ENCODE assay signal across 27 cellular contexts in the genomic region with DNA sequence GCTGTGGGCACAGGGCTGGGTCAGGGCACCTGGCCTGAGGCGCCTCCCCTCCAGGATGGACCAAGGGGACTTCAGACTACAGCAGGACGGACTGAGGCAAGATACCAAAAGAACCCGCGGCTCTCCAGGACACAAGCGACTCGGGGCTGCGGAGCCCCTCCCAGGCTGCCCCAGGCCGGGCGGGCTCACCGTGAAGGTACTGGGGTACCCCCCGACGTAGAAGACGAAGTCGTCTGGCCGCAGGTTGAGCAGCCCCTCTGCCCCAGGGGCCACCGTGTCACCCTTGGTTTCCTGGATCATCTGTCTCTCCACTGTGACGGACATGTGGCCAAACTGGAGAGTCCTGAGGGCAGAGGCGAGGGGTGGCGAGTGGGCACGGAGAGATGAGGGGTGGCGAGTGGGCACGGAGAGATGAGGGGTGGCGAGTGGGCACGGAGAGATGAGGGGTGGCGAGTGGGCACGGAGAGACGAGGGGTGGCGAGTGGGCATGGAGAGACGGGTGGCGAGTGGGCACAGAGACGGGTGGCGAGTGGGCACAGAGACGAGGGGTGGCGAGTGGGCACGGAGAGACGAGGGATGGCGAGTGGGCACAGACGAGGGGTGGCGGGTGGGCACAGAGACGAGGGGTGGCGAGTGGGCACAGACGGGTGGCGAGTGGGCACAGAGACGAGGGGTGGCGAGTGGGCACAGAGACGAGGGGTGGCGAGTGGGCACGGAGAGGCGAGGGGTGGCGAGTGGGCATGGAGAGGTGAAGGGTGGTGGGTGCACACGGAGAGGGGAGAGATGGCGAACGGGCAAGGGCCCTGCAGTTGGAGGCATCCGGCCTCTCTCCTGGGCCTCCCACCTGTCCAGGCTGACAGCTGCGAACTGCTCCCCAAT.
"Had no signal": no experiment of that assay in that cellular context is flagged by ENCODE, and none has a peak within 500 bp of the region (broad histone marks: within the 10 kb centered on the region; RNA-seq: fewer than 3 reads in every experiment).

No MANE protein-coding gene starts in this region.

- H3K4me1 Mint-ChIP-seq: immature natural killer cell, mesothelial cell of epicardium, natural killer cell, nephron progenitor cell, neural progenitor cell had no signal

- H3K4me1 ChIP-seq: left lung, lower lobe of right lung, neural progenitor cell, right atrium auricular region, tibial nerve had no signal

- H3K9ac ChIP-seq: neural progenitor cell had no signal

- H3K27me3 ChIP-seq: left lung, neural progenitor cell, ovary, right atrium auricular region, tibial nerve, vagina had no signal

- H3K27ac ChIP-seq: left lung, lower lobe of right lung, neural progenitor cell, ovary, right atrium auricular region, skin epidermis, tibial nerve, vagina had no signal

- H2AFZ ChIP-seq: neural progenitor cell had no signal

- H3K27ac Mint-ChIP-seq: immature natural killer cell; mesothelial cell of epicardium; natural killer cell; nephron progenitor cell; neural progenitor cell; progenitor cell of endocrine pancreas; stimulated activated effector memory CD8-positive, alpha-beta T cell treated with anti-CD3 and anti-CD28 coated beads, Interleukin-12 subunit alpha, Interleukin-12 subunit beta, amount 100 ng/mL, for 72 hours; type B pancreatic cell had no signal

- H3K9me3 Mint-ChIP-seq: immature natural killer cell; mesothelial cell of epicardium; naive B cell; natural killer cell; nephron progenitor cell; neural progenitor cell; stimulated activated effector memory CD8-positive, alpha-beta T cell treated with anti-CD3 and anti-CD28 coated beads, Interleukin-12 subunit alpha, Interleukin-12 subunit beta, amount 100 ng/mL, for 72 hours; stimulated activated naive CD8-positive, alpha-beta T cell treated with anti-CD3 and anti-CD28 coated beads, Interleukin-15, amount 100 ng/mL, for 72 hours; type B pancreatic cell had no signal

- H3K36me3 ChIP-seq: neural progenitor cell, ovary had no signal

- H3K27me3 Mint-ChIP-seq: naive B cell; progenitor cell of endocrine pancreas; stimulated activated naive CD8-positive, alpha-beta T cell treated with anti-CD3 and anti-CD28 coated beads, Interleukin-15, amount 100 ng/mL, for 72 hours; type B pancreatic cell had no signal

- ATAC-seq: left colon; left lung; lower lobe of right lung; natural killer cell; sciatic nerve; stimulated activated naive CD8-positive, alpha-beta T cell treated with anti-CD3 and anti-CD28 coated beads, Interleukin-15, amount 100 ng/mL, for 72 hours had no signal

- H3K9me3 ChIP-seq: left lung, lower lobe of right lung, ovary, right atrium auricular region, tibial nerve, vagina had no signal

- H3K36me3 Mint-ChIP-seq: immature natural killer cell, naive B cell, natural killer cell, neural progenitor cell, type B pancreatic cell had no signal

- H3K4me3 ChIP-seq: left lung, lower lobe of right lung, neural progenitor cell, ovary, right atrium auricular region, skin epidermis, tibial nerve, vagina had no signal

- H3K4me3 Mint-ChIP-seq: immature natural killer cell; mesothelial cell of epicardium; naive B cell; natural killer cell; nephron progenitor cell; neural progenitor cell; stimulated activated effector memory CD8-positive, alpha-beta T cell treated with anti-CD3 and anti-CD28 coated beads, Interleukin-12 subunit alpha, Interleukin-12 subunit beta, amount 100 ng/mL, for 72 hours; stimulated activated naive CD8-positive, alpha-beta T cell treated with anti-CD3 and anti-CD28 coated beads, Interleukin-15, amount 100 ng/mL, for 72 hours; type B pancreatic cell had no signal

- H3K4me2 ChIP-seq: neural progenitor cell had no signal

- DNase-seq: hypothalamus; immature natural killer cell; kidney; left colon; left lung; lower lobe of right lung; mammary epithelial cell; mesendoderm; naive B cell; natural killer cell; nephron progenitor cell; ovary; stimulated activated CD4-positive, alpha-beta T cell treated with anti-CD3 and anti-CD28 coated beads, Interleukin-4, amount 100 ng/mL, for 24 hours; stimulated activated naive CD4-positive, alpha-beta T cell; stimulated activated naive CD8-positive, alpha-beta T cell treated with anti-CD3 and anti-CD28 coated beads, Interleukin-15, amount 100 ng/mL, for 72 hours; substantia nigra had no signal

- FAIRE-seq: islet of Langerhans, kidney had no signal
